ENCODE assay signal across 1 cellular context in genomic region chr2:38443021-38443541, GRCh38.
TF ChIP-seq lines count a peak whose summit lies in the region.

No MANE protein-coding gene starts in this region.

TF ChIP-seq in HepG2, 621 proteins besides CTCF, POLR2A, EP300 and RAD21 (continued from another document):
- TF ChIP-seq ZNF512 (CRISPR knock-in tag; IDR thresholded peaks at IDR 0.05): peak; percentile 31; the same call in 1 of the 2 replicates
